In the genomic region with DNA sequence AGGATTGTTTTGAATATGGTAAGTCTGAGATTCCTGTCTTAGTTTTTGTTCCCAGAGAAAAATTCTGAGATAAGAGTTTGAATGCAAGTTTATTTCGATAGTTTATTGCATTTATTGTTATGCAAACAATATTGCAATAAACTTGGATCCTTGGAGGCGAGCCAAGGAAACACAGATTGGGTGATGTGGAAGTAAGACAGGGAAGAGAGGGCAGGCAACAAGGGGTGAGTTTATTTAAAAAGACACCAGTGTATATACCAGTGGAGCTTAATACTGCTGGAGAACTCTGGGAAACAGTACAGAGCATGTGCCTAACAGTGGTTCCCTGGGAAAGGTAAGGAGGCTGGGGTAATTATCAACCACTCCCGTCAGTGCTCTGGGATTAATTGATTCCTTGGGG, we compare ENCODE assay signal across 17 cellular contexts.
DNase-seq lines count a peak whose midpoint lies in the region; ATAC-seq, FAIRE-seq and TF ChIP-seq lines count a peak whose summit lies in the region.
"Had no signal": no experiment of that assay in that cellular context is flagged by ENCODE, and none has a peak within 500 bp of the region (broad histone marks: within the 10 kb centered on the region; RNA-seq: fewer than 3 reads in every experiment).

No MANE protein-coding gene starts in this region.

- intact Hi-C loops in left colon (cut with DNase I, micrococcal nuclease): no loop called here

- ATAC-seq in left colon (peak; percentile 72), HG03139 (IDR thresholded peaks at IDR 0.05; ENCODE audit: unreplicated experiment) (no peak)
- ATAC-seq: GM12878, K562 had no signal

- no peak for TF ChIP-seq CTCF in D721Med (IDR thresholded peaks at IDR 0.05; ENCODE audit: insufficient read depth, missing control alignments)

- peak; percentile 73 for FAIRE-seq in D721Med (lab: Jason Lieb, UNC)
- FAIRE-seq: GM12878, GM18507, H54, K562 had no signal

- no peak for DNase-seq in D721Med (ENCODE audit: insufficient read length, low spot score)
- DNase-seq in LoVo (ENCODE audit: low spot score): peak; percentile 9
- peak; percentile 81 to 84 for DNase-seq in left colon
- peak; percentile 15 for DNase-seq in ureter (ENCODE audit: low spot score)
- DNase-seq in NCI-H82 treated with DMSO at 0.1 percent for 48 hours (lab: John Stamatoyannopoulos, UW; ENCODE audit: unreplicated experiment): no peak
- DNase-seq in ecto neural progenitor cell (ENCODE audit: low spot score): no peak
- DNase-seq: 8988T; AML-193; Calu3; CD4-positive, CD25-positive, alpha-beta regulatory T cell; DMS79; GM23248 had no signal

Comparison
In these comparisons a context has a peak if more than half of its experiments do, and no peak if none do; other contexts are left out.
1. DNase-seq: peak in LoVo (single experiment), left colon (2 of 2) and ureter (single experiment); none in D721Med (single experiment), NCI-H82 treated with DMSO at 0.1 percent for 48 hours (single experiment) and ecto neural progenitor cell (single experiment).